13 cellular contexts compared by ENCODE assay signal in genomic region chr1:183272390-183272801, GRCh38.
A peak's percentile ranks its signal among the peaks of the same experiment; 100 is the strongest.
DNase-seq lines count a peak whose midpoint lies in the region; ATAC-seq, FAIRE-seq and TF ChIP-seq lines count a peak whose summit lies in the region.
"Had no signal": no experiment of that assay in that cellular context is flagged by ENCODE, and none has a peak within 500 bp of the region (broad histone marks: within the 10 kb centered on the region; RNA-seq: fewer than 3 reads in every experiment).

No MANE protein-coding gene starts in this region.

- H3K23ac ChIP-seq in mesenchymal stem cell (ENCODE audit: low read length in 2 of 2) = no peak overlapping the region

- peak overlapping the region in 1 of 2 experiments; percentile 29 for H3K4ac ChIP-seq in mesenchymal stem cell (ENCODE audit: low read depth in 1 of 2, low read length in 2 of 2)

- H3K9me3 ChIP-seq in A549 (no peaks in the 10 kb centered on the region), mesenchymal stem cell (ENCODE audit: control insufficient read depth, low read length) (no peaks in the 10 kb centered on the region)
- H3K9me3 ChIP-seq: thoracic aorta had no signal

- 73% methylated on average over 4 of the region's 4 CpGs for WGBS in A549 (ENCODE audit: missing lambda C conversion rate)
- WGBS in mesenchymal stem cell = 54% methylated on average over 4 of the region's 4 CpGs

- FAIRE-seq in A549 (lab: Jason Lieb, UNC) (no peak), bronchial epithelial cell (lab: Jason Lieb, UNC) (no peak)
- FAIRE-seq: K562 had no signal

- no peak overlapping the region for H2AFZ ChIP-seq in mesenchymal stem cell (ENCODE audit: low read depth, low read length)

- no peak overlapping the region for H2BK15ac ChIP-seq in mesenchymal stem cell (ENCODE audit: low read depth, poor library complexity, severe bottlenecking)

- peak overlapping the region in 1 of 2 experiments; percentile 61; a peak in 3 of 6 replicates for H3K27ac ChIP-seq in A549
- no peak overlapping the region for H3K27ac ChIP-seq in mesenchymal stem cell (ENCODE audit: low read length, poor library complexity, severe bottlenecking)
- H3K27ac ChIP-seq: thoracic aorta had no signal

- H2BK5ac ChIP-seq in mesenchymal stem cell (ENCODE audit: low read depth, low read length, poor library complexity, severe bottlenecking) = no peak overlapping the region

- H4K8ac ChIP-seq in mesenchymal stem cell (ENCODE audit: low read length) = no peak overlapping the region

- DNase-seq in A549 (ENCODE audit: low read depth in 1 of 2, low spot score in 1 of 2) (peak; percentile 40 to 53), HFF-Myc (ENCODE audit: extremely low read depth, low read depth) (peak; percentile 83), bronchial epithelial cell (ENCODE audit: low read depth) (peak; percentile 66), mesenchymal stem cell (peak; percentile 77), OCI-M2 (lab: John Stamatoyannopoulos, UW; ENCODE audit: unreplicated experiment) (no peak), cerebellum (ENCODE audit: low spot score) (no peak), NCI-H1436 (lab: John Stamatoyannopoulos, UW) (no peak)
- DNase-seq: naive thymus-derived CD8-positive, alpha-beta T cell; NCI-H524 treated with DMSO at 0.1 percent for 48 hours; stimulated activated CD4-positive, alpha-beta T cell treated with anti-CD3 and anti-CD28 coated beads, Interleukin-4, amount 100 ng/mL, for 4 hours had no signal

- peaks cover 24% of the 10 kb centered on the region for H3K4me1 ChIP-seq in A549
- H3K4me1 ChIP-seq in mesenchymal stem cell (ENCODE audit: control insufficient read depth, insufficient read depth, low read depth, low read length) = peaks cover 5% of the 10 kb centered on the region

- H3K14ac ChIP-seq in mesenchymal stem cell (ENCODE audit: low read length in 2 of 2) = no peak overlapping the region

- ATAC-seq in A549 (peak; percentile 57 to 77; a peak in 5 of 6 replicates), GM19455 (IDR thresholded peaks at IDR 0.05; ENCODE audit: unreplicated experiment) (no peak)
- ATAC-seq: K562; naive thymus-derived CD8-positive, alpha-beta T cell had no signal

- H3K18ac ChIP-seq in mesenchymal stem cell (ENCODE audit: low read depth in 1 of 2, low read length in 2 of 2) = peak overlapping the region; percentile 0 to 82

- TF ChIP-seq EP300 in A549 (IDR thresholded peaks at IDR 0.05) = no peak

- no peak overlapping the region for H2AK5ac ChIP-seq in mesenchymal stem cell (ENCODE audit: low read length, severe bottlenecking)

- POLR2A ChIA-PET in A549 (lab: Yijun Ruan, JAX) = interaction anchor here (1.4 kb wide), 1 partner anchor 10 kb away, joined by 3 read pairs; no protein-coding TSS in a partner anchor

- H3K4me2 ChIP-seq in A549 = peak overlapping the region; percentile 42; the same call in 2 of the 3 replicates
- H3K4me2 ChIP-seq in mesenchymal stem cell (ENCODE audit: low read length, poor library complexity, severe bottlenecking) = no peak overlapping the region

- H3K79me1 ChIP-seq in mesenchymal stem cell (replicated peaks; ENCODE audit: low read length, poor library complexity, severe bottlenecking) = no peaks in the 10 kb centered on the region

- peak overlapping the region; percentile 83 for H3K9ac ChIP-seq in mesenchymal stem cell (ENCODE audit: low read length)

- no peak for TF ChIP-seq RAD21 in A549 (conservative IDR thresholded peaks at IDR 0.05 in 1 of 2, IDR thresholded peaks at IDR 0.05 in 1 of 2)

- no peak overlapping the region for H4K91ac ChIP-seq in mesenchymal stem cell (ENCODE audit: low read length)

- H3K36me3 ChIP-seq in bronchial epithelial cell (ENCODE audit: control insufficient read depth, insufficient read depth, low read length) = no peaks in the 10 kb centered on the region
- no peaks in the 10 kb centered on the region for H3K36me3 ChIP-seq in mesenchymal stem cell (ENCODE audit: control insufficient read depth in 1 of 2, insufficient read depth in 2 of 2, low read depth in 1 of 2, low read length in 2 of 2)
- H3K36me3 ChIP-seq: thoracic aorta had no signal

- peak overlapping the region in 1 of 2 experiments; percentile 7 for H2BK12ac ChIP-seq in mesenchymal stem cell (ENCODE audit: low read length in 2 of 2)

- peak overlapping the region; percentile 64 for H2BK120ac ChIP-seq in mesenchymal stem cell (ENCODE audit: low read depth, low read length)

- CTCF ChIA-PET in A549 (lab: Yijun Ruan, JAX) = interaction anchor here (0.7 to 7.4 kb wide), 3 partner anchors 8 to 46 kb away, joined by 3 to 71 read pairs (median 6); no protein-coding TSS in a partner anchor

- H3K4me3 ChIP-seq in A549 = no peak overlapping the region
- no peak overlapping the region for H3K4me3 ChIP-seq in HFF-Myc (replicated peaks; ENCODE audit: low read depth, low read length)
- no peak overlapping the region for H3K4me3 ChIP-seq in bronchial epithelial cell (ENCODE audit: low read depth, low read length)
- H3K4me3 ChIP-seq in mesenchymal stem cell (ENCODE audit: insufficient read depth in 1 of 2, low read depth in 1 of 2, low read length in 2 of 2) = no peak overlapping the region
- H3K4me3 ChIP-seq: K562, thoracic aorta had no signal

- no peaks in the 10 kb centered on the region for H3K27me3 ChIP-seq in bronchial epithelial cell (ENCODE audit: control insufficient read depth, insufficient read depth, low read length)
- H3K27me3 ChIP-seq in mesenchymal stem cell (ENCODE audit: control insufficient read depth in 1 of 2, insufficient read depth in 1 of 2, low read length in 2 of 2) = no peaks in the 10 kb centered on the region

- TF ChIP-seq POLR2A in A549 (IDR thresholded peaks at IDR 0.05; ENCODE audit: low read length) = no peak

- no peak for TF ChIP-seq CTCF in A549 (IDR thresholded peaks at IDR 0.05)
- TF ChIP-seq CTCF in HFF-Myc (IDR thresholded peaks at IDR 0.05; ENCODE audit: low read depth, low read length, missing control alignments) = no peak
- TF ChIP-seq CTCF in bronchial epithelial cell (IDR thresholded peaks at IDR 0.05; ENCODE audit: insufficient read depth, low read length, severe bottlenecking) = no peak

TF ChIP-seq in A549, 52 proteins besides CTCF, POLR2A, EP300 and RAD21 (continues in another document):
- no peak for TF ChIP-seq BHLHE40 (IDR thresholded peaks at IDR 0.05; ENCODE audit: low read depth, low read length)
- no peak for TF ChIP-seq RCOR1 (IDR thresholded peaks at IDR 0.05; ENCODE audit: low read depth, low read length)
- no peak for TF ChIP-seq MAFK (IDR thresholded peaks at IDR 0.05; ENCODE audit: partially characterized antibody)
- no peak for TF ChIP-seq REST (IDR thresholded peaks at IDR 0.05)
- no peak for TF ChIP-seq BCL3 (IDR thresholded peaks at IDR 0.05)
- no peak for TF ChIP-seq CBX8 (IDR thresholded peaks at IDR 0.05)
- TF ChIP-seq ZFP36 (IDR thresholded peaks at IDR 0.05; ENCODE audit: borderline replicate concordance, partially characterized antibody) = no peak
- TF ChIP-seq NPAS2 (CRISPR knock-in tag; IDR thresholded peaks at IDR 0.05; ENCODE audit: borderline replicate concordance) = no peak
- TF ChIP-seq RFX5 (IDR thresholded peaks at IDR 0.05) = no peak
- TF ChIP-seq EHMT2 (IDR thresholded peaks at IDR 0.05; ENCODE audit: low read depth) = no peak
- no peak for TF ChIP-seq FOSB (CRISPR knock-in tag; IDR thresholded peaks at IDR 0.05)
- TF ChIP-seq CHD2 (IDR thresholded peaks at IDR 0.05; ENCODE audit: low read length, partially characterized antibody) = no peak
- no peak for TF ChIP-seq EHF (CRISPR knock-in tag; IDR thresholded peaks at IDR 0.05)
- TF ChIP-seq KDM5A (IDR thresholded peaks at IDR 0.05) = no peak
- no peak for TF ChIP-seq ESRRA (IDR thresholded peaks at IDR 0.05; ENCODE audit: borderline replicate concordance, low read length)
- TF ChIP-seq USF2 (IDR thresholded peaks at IDR 0.05) = no peak
- no peak for TF ChIP-seq KDM1A (IDR thresholded peaks at IDR 0.05; ENCODE audit: low read depth)

Comparison
In these comparisons a context has a peak if more than half of its experiments do, and no peak if none do; other contexts are left out.
1. DNase-seq: peak in A549 (2 of 2), HFF-Myc (single experiment), bronchial epithelial cell (single experiment) and mesenchymal stem cell (single experiment); none in OCI-M2 (single experiment), cerebellum (single experiment) and NCI-H1436 (single experiment).